ENCODE assay signal across 23 cellular contexts in the genomic region with DNA sequence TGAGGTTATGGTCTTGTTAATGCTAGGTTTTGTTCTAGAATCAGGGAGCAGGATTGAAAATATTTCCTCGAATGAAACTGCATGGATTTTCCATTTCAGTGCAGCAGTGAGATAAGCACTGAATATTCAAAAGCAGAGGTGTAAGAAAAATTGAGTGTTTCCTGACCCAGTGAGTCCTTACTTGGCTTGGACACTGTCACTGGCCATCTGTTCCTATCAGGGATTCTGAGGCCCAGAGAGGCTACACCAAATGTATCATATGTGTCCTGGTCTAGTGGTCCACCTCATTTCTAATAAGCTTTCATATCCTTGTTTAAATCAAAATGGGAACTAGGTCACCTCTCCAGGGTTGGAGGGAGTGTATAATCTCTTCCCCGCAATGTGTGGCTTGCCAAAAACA.
"Had no signal": no experiment of that assay in that cellular context is flagged by ENCODE, and none has a peak within 500 bp of the region (broad histone marks: within the 10 kb centered on the region; RNA-seq: fewer than 3 reads in every experiment).

No MANE protein-coding gene starts in this region.

- DNase-seq: activated B cell treated with CpG ODN at 0.5 μM for 24 hours; activated CD4-positive, alpha-beta T cell treated with anti-CD3 and anti-CD28 coated beads for 48 hours; activated CD4-positive, alpha-beta T cell treated with anti-CD3 and anti-CD28 coated beads, Interleukin-2, amount 50 U/mL, for 1 hour; activated CD4-positive, alpha-beta T cell treated with anti-CD3 and anti-CD28 coated beads, Interleukin-2, amount 50 U/mL, for 48 hours; activated CD8-positive, alpha-beta memory T cell treated with anti-CD3 and anti-CD28 coated beads for 24 hours; activated CD8-positive, alpha-beta T cell treated with anti-CD3 and anti-CD28 coated beads for 36 hours; activated effector memory CD4-positive, alpha-beta T cell treated with Interleukin-2 at 50 U/mL for 16 hours; activated gamma-delta T cell treated with Interleukin-2 at 50 U/mL for 16 hours; activated naive CD4-positive, alpha-beta T cell treated with anti-CD3 and anti-CD28 coated beads, Interleukin-2, amount 50 U/mL, for 16 hours; activated naive CD4-positive, alpha-beta T cell treated with Interleukin-2 at 50 U/mL for 16 hours; activated T-cell treated with anti-CD3 and anti-CD28 coated beads, Interleukin-2, amount 50 U/mL, for 4 hours; amniotic stem cell; anterior cingulate cortex; colonic mucosa; effector memory CD4-positive, alpha-beta T cell; endodermal cell; foreskin fibroblast; glutamatergic neuron; heart left ventricle; T-helper 1 cell; T-helper 17 cell; T1000; WERI-Rb-1 had no signal

- H3K9me3 ChIP-seq: colonic mucosa, heart left ventricle had no signal

- H3K27me3 ChIP-seq: colonic mucosa, heart left ventricle had no signal

- H3K36me3 ChIP-seq: colonic mucosa had no signal

- H3K4me1 ChIP-seq: colonic mucosa had no signal

- H3K27ac ChIP-seq: colonic mucosa, heart left ventricle, WERI-Rb-1 had no signal

- H3K4me3 ChIP-seq: colonic mucosa, heart left ventricle had no signal
